9 cellular contexts compared by ENCODE assay signal in the genomic region with DNA sequence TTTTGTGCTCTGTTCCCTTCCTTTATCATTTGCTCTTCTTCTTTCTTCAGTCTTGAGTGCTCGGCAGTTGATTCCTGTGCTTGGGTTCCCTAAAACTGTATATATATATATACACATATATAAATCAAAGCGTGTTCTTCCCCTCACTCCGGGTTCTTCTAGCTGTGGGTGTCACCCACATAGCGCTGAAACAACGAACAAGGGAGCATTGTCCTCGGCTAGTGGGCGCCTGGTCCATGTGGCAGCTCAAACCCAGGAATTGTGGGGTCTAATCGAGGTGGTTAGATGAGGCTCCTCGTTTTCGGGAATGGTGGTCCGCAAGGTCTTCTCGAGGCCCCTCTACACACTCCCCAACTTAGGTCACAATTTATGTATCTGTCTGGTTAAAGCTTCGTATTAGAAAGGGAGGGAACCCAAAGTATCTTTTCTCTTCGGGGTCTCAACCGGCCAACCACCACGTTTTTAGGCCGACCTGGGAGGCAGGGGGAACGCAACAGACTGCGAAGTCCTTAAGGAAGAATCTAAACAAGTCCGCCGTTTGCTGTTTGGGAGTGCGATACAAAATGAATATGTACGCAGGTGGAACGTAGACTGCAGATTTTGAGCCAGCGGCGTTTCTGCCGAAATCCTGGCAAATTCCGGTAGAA. TPM values are rescaled to one million over a fixed set of nuclear protein-coding genes. Genes with fewer than 3 reads are reported as not detected.
DNase-seq lines count a peak whose midpoint lies in the region; ATAC-seq and TF ChIP-seq lines count a peak whose summit lies in the region.
"Had no signal": no experiment of that assay in that cellular context is flagged by ENCODE, and none has a peak within 500 bp of the region (broad histone marks: within the 10 kb centered on the region; RNA-seq: fewer than 3 reads in every experiment).

No MANE protein-coding gene starts in this region.

- no peak for TF ChIP-seq CTCF in GM06990 (IDR thresholded peaks at IDR 0.05; ENCODE audit: insufficient read depth, low read length, poor library complexity, severe bottlenecking)
- no peak for TF ChIP-seq CTCF in KMS-11 (conservative IDR thresholded peaks at IDR 0.05; ENCODE audit: low read depth, low read length)
- TF ChIP-seq CTCF in breast epithelium (IDR thresholded peaks at IDR 0.05), result no peak
- TF ChIP-seq CTCF in lung (IDR thresholded peaks at IDR 0.05; ENCODE audit: control extremely low read depth, extremely low read depth), result no peak
- no peak for TF ChIP-seq CTCF in tibial artery (IDR thresholded peaks at IDR 0.05)

- ATAC-seq in lung (ENCODE audit: insufficient read depth, low FRiP score), result peak; percentile 8
- no peak for ATAC-seq in HG03175 (IDR thresholded peaks at IDR 0.05; ENCODE audit: unreplicated experiment)

- DNase-seq in GM06990 (ENCODE audit: extremely low read depth, insufficient read length) (no peak), breast epithelium (ENCODE audit: low spot score in 2 of 2) (no peak), lung (ENCODE audit: low spot score) (no peak), tibial artery (no peak), NCI-H187 treated with DMSO at 0.1 percent for 48 hours (lab: John Stamatoyannopoulos, UW) (no peak), HuH-7.5 (ENCODE audit: low spot score) (no peak)

- no peaks in the 10 kb centered on the region for H4K20me1 ChIP-seq in KMS-11 (ENCODE audit: insufficient read depth)

- H3K9me3 ChIP-seq in breast epithelium (no peaks in the 10 kb centered on the region), lung (ENCODE audit: control insufficient read depth in 2 of 2, insufficient read depth in 1 of 2, low read length in 1 of 2) (no peaks in the 10 kb centered on the region), tibial artery (no peaks in the 10 kb centered on the region)

- no peak for TF ChIP-seq POLR2A in breast epithelium (IDR thresholded peaks at IDR 0.05)

- H3K27me3 ChIP-seq in GM06990 (replicated peaks; ENCODE audit: control insufficient read depth, insufficient read depth, low read length) (no peaks in the 10 kb centered on the region), KMS-11 (ENCODE audit: insufficient read depth, low read depth) (no peaks in the 10 kb centered on the region), breast epithelium (no peaks in the 10 kb centered on the region), lung (ENCODE audit: control insufficient read depth, insufficient read depth) (no peaks in the 10 kb centered on the region), tibial artery (peaks cover 0 to 6% of the 10 kb centered on the region in 2 donors)

- intact Hi-C loops in breast epithelium (cut with DNase I; ENCODE audit: low total_unique reads) (no loop called here), tibial artery (cut with DNase I; ENCODE audit: low total_unique reads) (no loop called here)

- H3K27ac ChIP-seq in KMS-11 (peak overlapping the region; percentile 60), breast epithelium (peak overlapping the region; percentile 95 to 96), lung (ENCODE audit: low read depth in 1 of 2, low read length in 1 of 2) (peak overlapping the region; percentile 88 to 97), tibial artery (peak overlapping the region; percentile 89 to 91)

- H3K4me1 ChIP-seq in KMS-11 (ENCODE audit: low read depth, poor library complexity, severe bottlenecking), result peaks cover 14% of the 10 kb centered on the region
- H3K4me1 ChIP-seq in breast epithelium, result peaks cover 0 to 5% of the 10 kb centered on the region in 2 donors
- peaks cover 2 to 8% of the 10 kb centered on the region in 2 donors for H3K4me1 ChIP-seq in lung (ENCODE audit: control insufficient read depth in 2 of 2, insufficient read depth in 2 of 2, low read length in 2 of 2)
- H3K4me1 ChIP-seq in tibial artery, result peaks cover 0 to 17% (median 12%) of the 10 kb centered on the region in 4 donors

- H2AFZ ChIP-seq in KMS-11 (ENCODE audit: low read depth), result peak overlapping the region; percentile 99

- H3K79me2 ChIP-seq in KMS-11 (ENCODE audit: insufficient read depth, low read depth), result peaks cover 10% of the 10 kb centered on the region; the same call in 1 of the 2 replicates

- H3K4me2 ChIP-seq in KMS-11, result peak overlapping the region; percentile 91

- H3K4me3 ChIP-seq in GM06990 (replicated peaks; ENCODE audit: low read depth, low read length), result peak overlapping the region; percentile 98
- H3K4me3 ChIP-seq in KMS-11 (IDR thresholded peaks at IDR 0.05; ENCODE audit: insufficient read depth, low read depth, low read length), result peak overlapping the region; percentile 99
- peak overlapping the region; percentile 84 to 89 (median 89) for H3K4me3 ChIP-seq in breast epithelium
- H3K4me3 ChIP-seq in lung, result peak overlapping the region; percentile 55
- H3K4me3 ChIP-seq in tibial artery, result peak overlapping the region; percentile 80 to 96

- H3K36me3 ChIP-seq in GM06990 (ENCODE audit: control insufficient read depth, insufficient read depth, low read length), result no peaks in the 10 kb centered on the region
- no peaks in the 10 kb centered on the region for H3K36me3 ChIP-seq in KMS-11 (ENCODE audit: insufficient read depth)
- H3K36me3 ChIP-seq in breast epithelium, result no peaks in the 10 kb centered on the region
- no peaks in the 10 kb centered on the region for H3K36me3 ChIP-seq in lung (ENCODE audit: control insufficient read depth in 2 of 2, insufficient read depth in 2 of 2, low read length in 2 of 2)
- peaks cover 0 to 2% (median 0%) of the 10 kb centered on the region in 3 donors for H3K36me3 ChIP-seq in tibial artery

- WGBS in lung, 2 donors, result 34 to 39% methylated on average over 28 of the region's 28 CpGs

- peak overlapping the region; percentile 82 for H3K9ac ChIP-seq in KMS-11

RNA-seq across cellular contexts. Expression of a gene that starts 0.5 kb away (rescaled TPM):
- total RNA-seq in breast epithelium, result 10 to 100 TPM; 18.0 to 42.4 (median 23.9) TPM
- 100 to 1,000 TPM in 1 of 2 donors, 10 to 100 TPM in 1; 87.1 to 173 TPM for total RNA-seq in lung
- 100 to 1,000 TPM in 1 of 2 donors, 10 to 100 TPM in 1; 52.5 to 204 TPM for polyA plus RNA-seq in lung

RNA-seq across cellular contexts. Expression of a gene that starts 3.9 kb away (rescaled TPM):
- total RNA-seq in breast epithelium (1 to 10 TPM; 1.3 to 3.6 (median 3.2) TPM), lung (1 to 10 TPM; 3.6 to 5.1 TPM)
- 1 to 10 TPM; 2.0 to 3.7 TPM for polyA plus RNA-seq in lung

RNA-seq across cellular contexts. Expression of a gene that starts 54.0 kb away (rescaled TPM):
- total RNA-seq in breast epithelium, result under 1 TPM in 1 of 3 donors, not detected in 2; 0.66 TPM
- 10 to 100 TPM in 1 of 2 donors, 1 to 10 TPM in 1; 6.5 to 25.1 TPM for total RNA-seq in lung
- 10 to 100 TPM; 21.2 to 23.9 TPM for polyA plus RNA-seq in lung
- total RNA-seq: RPMI7951 had no signal

RNA-seq across cellular contexts. Expression of a gene that starts 55.1 kb away (rescaled TPM):
- 1 to 10 TPM in 1 of 3 donors, under 1 TPM in 2; 0.32 to 2.0 (median 0.73) TPM for total RNA-seq in breast epithelium
- 1 to 10 TPM; 3.6 to 5.8 TPM for total RNA-seq in lung
- polyA plus RNA-seq in lung, result 1 to 10 TPM; 6.9 to 9.3 TPM
- total RNA-seq: RPMI7951 had no signal

Comparison
In these comparisons a context has a peak if more than half of its experiments do, and no peak if none do; other contexts are left out.
1. RNA of a gene that starts 54.0 kb away (total RNA-seq): 6.5 to 25.1 TPM in lung; 0.66 TPM in breast epithelium; every median in the first group is over 4 times any median in the second.
2. Peak in every context shown above with its lines, with median percentiles within 50 percentile points of each other: H3K4me3 ChIP-seq and H3K27ac ChIP-seq.